7 cellular contexts compared by ENCODE assay signal in genomic region chr17:49145654-49146053, GRCh38. TPM values are rescaled to one million over a fixed set of nuclear protein-coding genes. Genes with fewer than 3 reads are reported as not detected.
"Had no signal": no experiment of that assay in that cellular context is flagged by ENCODE, and none has a peak within 500 bp of the region (broad histone marks: within the 10 kb centered on the region; RNA-seq: fewer than 3 reads in every experiment).

No MANE protein-coding gene starts in this region.

RNA-seq across cellular contexts. Expression of gene B4GALNT2, which starts 13.1 kb away (rescaled TPM):
- total RNA-seq: activated CD4-positive, alpha-beta memory T cell treated with anti-CD3 and anti-CD28 coated beads, Interleukin-2, amount 10 ng/mL, durations not matched to agents 7 days and 5 days; activated CD4-positive, alpha-beta T cell treated with anti-CD3 and anti-CD28 coated beads, Interleukin-2, amount 10 ng/mL, durations not matched to agents 7 days and 5 days; activated naive CD8-positive, alpha-beta T cell treated with anti-CD3 and anti-CD28 coated beads, Interleukin-2, amount 10 ng/mL, durations not matched to agents 7 days and 5 days; activated T-cell treated with anti-CD3 and anti-CD28 coated beads, Interleukin-2, amount 50 U/mL, for 72 hours; ascending aorta; gastroesophageal sphincter; glomerular endothelial cell had no signal
